Comparison of ENCODE assay signal across 1 cellular context in genomic region chr12:95802482-95803264, GRCh38.
TF ChIP-seq lines count a peak whose summit lies in the region.

No MANE protein-coding gene starts in this region.

TF ChIP-seq in HepG2, 621 proteins besides CTCF, POLR2A, EP300 and RAD21 (continued from another document and continues in another):
- TF ChIP-seq ARID3A (IDR thresholded peaks at IDR 0.05; ENCODE audit: low read depth, low read length), result peak; percentile 60
- TF ChIP-seq ZNF777 (CRISPR knock-in tag; IDR thresholded peaks at IDR 0.05), result no peak
- no peak for TF ChIP-seq ZNF740 (CRISPR knock-in tag; IDR thresholded peaks at IDR 0.05)
- peak; percentile 53; the same call in 1 of the 2 replicates for TF ChIP-seq KAT8 (CRISPR knock-in tag; IDR thresholded peaks at IDR 0.05)
- TF ChIP-seq ZBTB8A (CRISPR knock-in tag; IDR thresholded peaks at IDR 0.05; ENCODE audit: borderline replicate concordance, low read depth), result no peak
- no peak for TF ChIP-seq DMTF1 (CRISPR knock-in tag; IDR thresholded peaks at IDR 0.05)
- TF ChIP-seq STAT6 (CRISPR knock-in tag; IDR thresholded peaks at IDR 0.05; ENCODE audit: borderline replicate concordance), result no peak
- TF ChIP-seq DNMT3B (CRISPR knock-in tag; conservative IDR thresholded peaks at IDR 0.05), result no peak
- TF ChIP-seq KMT2A (CRISPR knock-in tag; IDR thresholded peaks at IDR 0.05), result peak; percentile 36; the same call in 1 of the 2 replicates
- peak; percentile 72 for TF ChIP-seq RXRB (CRISPR knock-in tag; IDR thresholded peaks at IDR 0.05; ENCODE audit: borderline replicate concordance)
- no peak for TF ChIP-seq ZNF569 (CRISPR knock-in tag; IDR thresholded peaks at IDR 0.05; ENCODE audit: borderline replicate concordance)
- TF ChIP-seq MTA1 (CRISPR knock-in tag; IDR thresholded peaks at IDR 0.05; ENCODE audit: borderline replicate concordance), result no peak
- TF ChIP-seq ZNF224 (CRISPR knock-in tag; IDR thresholded peaks at IDR 0.05), result no peak
- TF ChIP-seq GPBP1L1 (CRISPR knock-in tag; IDR thresholded peaks at IDR 0.05), result no peak
- no peak for TF ChIP-seq ARNT2 (CRISPR knock-in tag; IDR thresholded peaks at IDR 0.05; ENCODE audit: low read depth)
- TF ChIP-seq THAP11 (CRISPR knock-in tag; IDR thresholded peaks at IDR 0.05), result 0 out of 2 replicates have a peak, but pooled peaks have one; percentile 16
- TF ChIP-seq MLLT10 (CRISPR knock-in tag; IDR thresholded peaks at IDR 0.05), result no peak
- 0 out of 2 replicates have a peak, but pooled peaks have one; percentile 23 for TF ChIP-seq ZBTB7B (CRISPR knock-in tag; IDR thresholded peaks at IDR 0.05)
- TF ChIP-seq HNF4A (CRISPR knock-in tag; IDR thresholded peaks at IDR 0.05), result peak; percentile 92
- no peak for TF ChIP-seq E2F2 (CRISPR knock-in tag; IDR thresholded peaks at IDR 0.05; ENCODE audit: borderline replicate concordance)
- TF ChIP-seq SRY (CRISPR knock-in tag; IDR thresholded peaks at IDR 0.05), result no peak
- TF ChIP-seq ZNF879 (CRISPR knock-in tag; IDR thresholded peaks at IDR 0.05), result no peak
- TF ChIP-seq ZNF280B (CRISPR knock-in tag; IDR thresholded peaks at IDR 0.05; ENCODE audit: borderline replicate concordance), result no peak
- no peak for TF ChIP-seq ZNF660 (CRISPR knock-in tag; IDR thresholded peaks at IDR 0.05; ENCODE audit: borderline replicate concordance, low read depth)
- TF ChIP-seq ZMAT5 (CRISPR knock-in tag; IDR thresholded peaks at IDR 0.05; ENCODE audit: borderline replicate concordance, low read depth), result no peak
- peak in 1 of 2 experiments; percentile 45; a peak in 1 of 4 replicates for TF ChIP-seq ATF4 (CRISPR knock-in tag; IDR thresholded peaks at IDR 0.05)
- no peak for TF ChIP-seq ZBTB37 (CRISPR knock-in tag; IDR thresholded peaks at IDR 0.05)
- no peak for TF ChIP-seq KMT2B (CRISPR knock-in tag; IDR thresholded peaks at IDR 0.05)
- TF ChIP-seq ZC3H13 (CRISPR knock-in tag; IDR thresholded peaks at IDR 0.05), result no peak
- no peak for TF ChIP-seq ZBTB42 (CRISPR knock-in tag; IDR thresholded peaks at IDR 0.05)
- peak; percentile 77; the same call in 1 of the 2 replicates for TF ChIP-seq MEF2D (CRISPR knock-in tag; IDR thresholded peaks at IDR 0.05)
- TF ChIP-seq POGZ (CRISPR knock-in tag; IDR thresholded peaks at IDR 0.05), result peak; percentile 84
- TF ChIP-seq AFF4 (CRISPR knock-in tag; IDR thresholded peaks at IDR 0.05), result no peak
- no peak for TF ChIP-seq ZNF496 (CRISPR knock-in tag; IDR thresholded peaks at IDR 0.05; ENCODE audit: insufficient replicate concordance)
